In the genomic region with DNA sequence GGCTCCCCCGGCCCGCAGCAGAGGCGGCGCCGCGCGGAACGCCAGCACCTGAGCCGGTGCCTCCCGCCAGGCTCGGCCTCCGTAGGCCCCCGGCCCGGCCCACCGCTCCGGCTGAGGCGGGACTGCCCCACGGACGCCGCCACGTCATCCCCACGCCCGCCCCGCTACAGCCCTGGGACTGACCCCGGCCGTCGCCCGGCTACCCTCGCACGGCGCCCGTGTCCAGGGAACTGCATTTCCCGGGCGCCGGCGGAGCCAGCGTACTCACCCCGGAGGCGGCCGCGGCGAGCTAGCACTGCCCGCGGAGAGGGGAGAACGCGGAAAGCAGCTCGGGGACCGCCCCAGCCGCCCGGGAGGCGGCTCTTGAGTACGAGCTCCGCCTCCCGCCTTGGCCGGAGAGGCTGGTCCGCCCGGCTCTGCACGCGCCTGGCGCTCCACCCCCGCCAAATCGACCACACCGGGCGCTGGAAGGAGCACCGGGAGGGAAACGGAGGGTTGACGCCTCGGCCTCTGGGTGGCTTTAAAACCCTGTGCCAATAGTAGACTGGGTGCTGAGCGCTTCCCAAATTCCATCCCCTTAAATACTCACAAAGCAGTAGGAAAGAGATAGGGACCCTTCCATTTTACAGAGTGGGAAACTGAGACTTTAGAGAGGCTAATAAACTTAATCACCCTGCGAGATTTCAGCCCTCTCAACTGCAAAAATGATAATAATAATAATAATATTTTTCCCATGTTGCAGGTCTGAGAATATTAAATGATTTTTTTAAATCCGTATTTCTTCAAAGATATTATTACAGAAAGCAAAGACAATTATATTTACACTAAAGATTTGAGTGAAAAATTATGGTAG, we compare ENCODE assay signal across 8 cellular contexts. TPM values are rescaled to one million over a fixed set of nuclear protein-coding genes. Genes with fewer than 3 reads are reported as not detected.
DNase-seq lines count a peak whose midpoint lies in the region; ATAC-seq and TF ChIP-seq lines count a peak whose summit lies in the region.

A gene with protein sequence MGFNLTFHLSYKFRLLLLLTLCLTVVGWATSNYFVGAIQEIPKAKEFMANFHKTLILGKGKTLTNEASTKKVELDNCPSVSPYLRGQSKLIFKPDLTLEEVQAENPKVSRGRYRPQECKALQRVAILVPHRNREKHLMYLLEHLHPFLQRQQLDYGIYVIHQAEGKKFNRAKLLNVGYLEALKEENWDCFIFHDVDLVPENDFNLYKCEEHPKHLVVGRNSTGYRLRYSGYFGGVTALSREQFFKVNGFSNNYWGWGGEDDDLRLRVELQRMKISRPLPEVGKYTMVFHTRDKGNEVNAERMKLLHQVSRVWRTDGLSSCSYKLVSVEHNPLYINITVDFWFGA (minus strand): TSS at position 297 of the 853 bp plus-strand sequence. CDS start 10,779 bp downstream, outside the sequence.

- H3K27me3 ChIP-seq in dorsolateral prefrontal cortex (no peaks in the 10 kb centered on the region), right lobe of liver (no peaks in the 10 kb centered on the region)

- peak; percentile 90 for DNase-seq in CD1c-positive myeloid dendritic cell (ENCODE audit: extremely low spot score)
- DNase-seq in NCI-H748 (lab: John Stamatoyannopoulos, UW; ENCODE audit: unreplicated experiment): peak; percentile 88
- peak; percentile 30 to 41 for DNase-seq in activated CD4-positive, alpha-beta T cell treated with anti-CD3 and anti-CD28 coated beads, Interleukin-2, amount 50 U/mL, for 24 hours (ENCODE audit: low read depth in 1 of 2, low spot score in 1 of 2)
- peak; percentile 59 to 89 (median 80) for DNase-seq in dorsolateral prefrontal cortex
- peak; percentile 93 to 96 (median 93) for DNase-seq in right lobe of liver
- peak; percentile 70 for DNase-seq in stimulated activated CD4-positive, alpha-beta T cell treated with anti-CD3 and anti-CD28 coated beads, Interleukin-4, amount 100 ng/mL, for 24 hours

- WGBS in right lobe of liver (ENCODE audit: insufficient coverage, low coverage, low lambda C conversion rate, missing lambda C conversion rate): 1% methylated on average over 17 of the region's 71 CpGs

- peak within 1 kb of the TSS; percentile 55 to 93 (median 81) for H3K4me3 ChIP-seq in dorsolateral prefrontal cortex
- H3K4me3 ChIP-seq in right lobe of liver: peak within 1 kb of the TSS; percentile 68 to 79 (median 71)

- peaks cover 0 to 8% (median 4%) of the 10 kb centered on the region in 4 donors for H3K36me3 ChIP-seq in right lobe of liver

- peaks cover 0 to 18% (median 4%) of the 10 kb centered on the region in 4 donors for H3K4me1 ChIP-seq in right lobe of liver

- no peaks in the 10 kb centered on the region for H3K9me3 ChIP-seq in right lobe of liver

- peak; percentile 96 for TF ChIP-seq POLR2A in right lobe of liver (IDR thresholded peaks at IDR 0.05)

- H3K27ac ChIP-seq in dorsolateral prefrontal cortex (peak within 1 kb of the TSS; percentile 73 to 97 (median 91)), right lobe of liver (peak within 1 kb of the TSS; percentile 86 to 92 (median 88))

- TF ChIP-seq CTCF in dorsolateral prefrontal cortex (IDR thresholded peaks at IDR 0.05 in 54 of 56, conservative IDR thresholded peaks at IDR 0.05 in 2 of 56; ENCODE audit: low read depth in 1 of 56, partially characterized antibody in 56 of 56) (peak in 18 of 56 donors; percentile 14 to 40 (median 20)), right lobe of liver (IDR thresholded peaks at IDR 0.05) (no peak)

- intact Hi-C loops in dorsolateral prefrontal cortex (cut with DNase I) (loop anchor here (1.0 to 10.0 kb wide), 4 partner anchors 94 to 359 kb away; a partner anchor contains a TSS), right lobe of liver (cut with DNase I) (no loop called here)

- ATAC-seq in GM19372 (IDR thresholded peaks at IDR 0.05; ENCODE audit: low read depth, unreplicated experiment) (peak; percentile 80), HG03520 (IDR thresholded peaks at IDR 0.05; ENCODE audit: unreplicated experiment) (peak; percentile 86), right lobe of liver (peak; percentile 93 to 97 (median 95))

RNA-seq across cellular contexts. Expression of the gene that starts here (rescaled TPM):
- total RNA-seq in dorsolateral prefrontal cortex: 10 to 100 TPM in 116 of 120 experiments, 1 to 10 TPM in 4; 7.4 to 34.5 (median 16.0) TPM
- total RNA-seq in right lobe of liver: 10 to 100 TPM in 2 of 6 experiments, 1 to 10 TPM in 4; 7.8 to 10.9 (median 8.9) TPM

Comparison
In these comparisons a context has a peak if more than half of its experiments do, and no peak if none do; other contexts are left out.
1. Peak in every context shown above with its lines: DNase-seq, ATAC-seq, H3K4me3 ChIP-seq and H3K27ac ChIP-seq.
2. DNase-seq: peak in every context shown above with its lines; median percentile 93 in right lobe of liver; 90 in CD1c-positive myeloid dendritic cell; 88 in NCI-H748; 80 in dorsolateral prefrontal cortex; 70 in stimulated activated CD4-positive, alpha-beta T cell treated with anti-CD3 and anti-CD28 coated beads, Interleukin-4, amount 100 ng/mL, for 24 hours; 36 in activated CD4-positive, alpha-beta T cell treated with anti-CD3 and anti-CD28 coated beads, Interleukin-2, amount 50 U/mL, for 24 hours.
3. intact Hi-C loops: an anchor here in dorsolateral prefrontal cortex (1.0 to 10.0 kb wide); none called in right lobe of liver.